Comparison of ENCODE assay signal across 9 cellular contexts in the genomic region with DNA sequence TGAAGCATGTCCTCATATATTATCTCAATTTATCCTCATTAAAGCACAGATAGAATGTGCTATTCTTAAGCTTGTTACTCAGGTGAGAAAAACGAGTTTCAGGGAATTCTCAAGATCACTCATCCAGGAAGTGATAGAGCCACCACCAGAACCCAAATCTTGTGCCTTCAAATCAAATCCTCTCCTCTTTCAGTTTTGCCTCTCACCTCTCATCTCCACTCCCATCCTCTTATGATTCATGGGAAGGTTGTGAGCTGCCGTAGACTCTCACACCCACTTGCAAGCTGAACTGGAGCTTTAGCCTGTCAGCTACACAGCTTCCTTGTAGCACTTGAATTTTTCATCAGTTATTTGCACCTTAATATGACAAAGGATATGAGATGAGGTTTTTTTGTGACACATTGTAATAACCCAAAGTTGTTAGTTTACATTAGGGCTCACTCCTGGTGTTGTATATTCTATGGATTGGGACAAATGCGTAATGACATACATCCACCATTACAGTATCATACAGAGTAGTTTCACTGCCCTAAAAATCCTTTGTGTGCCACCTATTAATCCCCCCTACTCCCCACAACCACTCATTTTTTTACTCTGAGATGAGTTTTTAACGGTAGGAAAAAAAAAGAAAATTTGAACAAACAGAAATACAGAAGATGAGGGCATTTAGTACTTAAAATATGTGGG. TPM values are rescaled to one million over a fixed set of nuclear protein-coding genes. Genes with fewer than 3 reads are reported as not detected.
DNase-seq lines count a peak whose midpoint lies in the region; ATAC-seq, FAIRE-seq and TF ChIP-seq lines count a peak whose summit lies in the region.
"Had no signal": no experiment of that assay in that cellular context is flagged by ENCODE, and none has a peak within 500 bp of the region (broad histone marks: within the 10 kb centered on the region; RNA-seq: fewer than 3 reads in every experiment).

No MANE protein-coding gene starts in this region.

- H3K36me3 ChIP-seq in OCI-LY3 (replicated peaks; ENCODE audit: low read depth, low read length) (no peaks in the 10 kb centered on the region), K562 (ENCODE audit: control insufficient read depth, insufficient read depth, low read length) (no peaks in the 10 kb centered on the region; the same call in 2 of the 3 replicates)

- no peaks in the 10 kb centered on the region for H3K27me3 Mint-ChIP-seq in stimulated activated naive CD8-positive, alpha-beta T cell treated with anti-CD3 and anti-CD28 coated beads, Interleukin-15, amount 100 ng/mL, for 72 hours

- H3K9ac ChIP-seq in OCI-LY3 (ENCODE audit: low read length) (no peak overlapping the region), K562 (ENCODE audit: insufficient read depth in 1 of 2, low read depth in 2 of 2, low read length in 2 of 2) (no peak overlapping the region)

- CTCF ChIA-PET in K562 (lab: Yijun Ruan, JAX; ENCODE audit: low intra/inter-chr PET ratio) = no interaction called here

- ATAC-seq in K562 = no peak
- peak; percentile 74 for ATAC-seq in stimulated activated naive CD8-positive, alpha-beta T cell treated with anti-CD3 and anti-CD28 coated beads, Interleukin-15, amount 100 ng/mL, for 72 hours
- no peak for ATAC-seq in GM19455 (IDR thresholded peaks at IDR 0.05; ENCODE audit: unreplicated experiment)
- no peak for ATAC-seq in GM19467 (IDR thresholded peaks at IDR 0.05; ENCODE audit: unreplicated experiment)

- H3K79me2 ChIP-seq in OCI-LY3 (ENCODE audit: low read length) = no peaks in the 10 kb centered on the region
- no peaks in the 10 kb centered on the region for H3K79me2 ChIP-seq in K562 (ENCODE audit: control insufficient read depth, insufficient read depth, low read length)

- H3K4me1 ChIP-seq in OCI-LY3 (ENCODE audit: low read length) = peaks cover 27% of the 10 kb centered on the region
- peaks cover 0 to 20% of the 10 kb centered on the region in 2 experiments for H3K4me1 ChIP-seq in K562 (replicated peaks in 1 of 2; ENCODE audit: control insufficient read depth in 2 of 2, insufficient read depth in 2 of 2, low read length in 2 of 2)

- intact Hi-C loops in K562 (cut with micrococcal nuclease) = no loop called here

- H3K9me3 Mint-ChIP-seq in stimulated activated naive CD8-positive, alpha-beta T cell treated with anti-CD3 and anti-CD28 coated beads, Interleukin-15, amount 100 ng/mL, for 72 hours = no peaks in the 10 kb centered on the region

- H3K4me2 ChIP-seq in OCI-LY3 (ENCODE audit: low read length) (peak overlapping the region; percentile 81), K562 (ENCODE audit: insufficient read depth, low read length) (no peak overlapping the region)

- no peaks in the 10 kb centered on the region for H3K9me3 ChIP-seq in OCI-LY3 (ENCODE audit: insufficient read depth, low read length)
- H3K9me3 ChIP-seq in K562 (replicated peaks; ENCODE audit: control insufficient read depth, insufficient read depth, low read depth, low read length) = no peaks in the 10 kb centered on the region

- H3K4me3 ChIP-seq in OCI-LY3 (ENCODE audit: low read length) (0 out of 2 replicates have a peak overlapping the region, but pooled peaks have one; percentile 5), K562 (no peak overlapping the region)

- DNase-seq in activated gamma-delta T cell treated with anti-CD3 and anti-CD28 coated beads, Interleukin-2, amount 50 U/mL, for 16 hours (ENCODE audit: low read depth) = peak; percentile 37
- DNase-seq in activated gamma-delta T cell treated with Interleukin-2 at 50 U/mL for 16 hours (no peak), K562 (ENCODE audit: extremely low read depth in 1 of 4, low spot score in 3 of 4) (no peak), T1000 (lab: John Stamatoyannopoulos, UW) (no peak)
- DNase-seq in stimulated activated naive CD8-positive, alpha-beta T cell treated with anti-CD3 and anti-CD28 coated beads, Interleukin-15, amount 100 ng/mL, for 72 hours = peak; percentile 56 to 68
- DNase-seq: posterior cingulate gyrus had no signal

- peak overlapping the region; percentile 76 to 88 for H3K4me3 Mint-ChIP-seq in stimulated activated naive CD8-positive, alpha-beta T cell treated with anti-CD3 and anti-CD28 coated beads, Interleukin-15, amount 100 ng/mL, for 72 hours

- H2AFZ ChIP-seq in OCI-LY3 (ENCODE audit: low read depth, low read length) (no peak overlapping the region), K562 (ENCODE audit: low read depth, low read length) (peak overlapping the region; percentile 50; the same call in 1 of the 2 replicates)

- no peak overlapping the region for H3K27ac ChIP-seq in OCI-LY3 (ENCODE audit: low read length)
- no peak overlapping the region for H3K27ac ChIP-seq in K562 (ENCODE audit: extremely low read depth, low read depth, low read length)

- FAIRE-seq in K562 (lab: Jason Lieb, UNC) = peak; percentile 23

- H4K20me1 ChIP-seq in OCI-LY3 (ENCODE audit: insufficient read depth, low read length) (no peaks in the 10 kb centered on the region), K562 (replicated peaks; ENCODE audit: control insufficient read depth, insufficient read depth, low read length) (no peaks in the 10 kb centered on the region)

- in situ Hi-C loops in K562 (cut with MboI) = no loop called here

- no TSS peak for BruUV-seq in K562 (replicated peaks; lab: Mats Ljungman, UMichigan)

- peak overlapping the region; percentile 100 for H3K27ac Mint-ChIP-seq in stimulated activated naive CD8-positive, alpha-beta T cell treated with anti-CD3 and anti-CD28 coated beads, Interleukin-15, amount 100 ng/mL, for 72 hours

- H3K4me1 Mint-ChIP-seq in stimulated activated naive CD8-positive, alpha-beta T cell treated with anti-CD3 and anti-CD28 coated beads, Interleukin-15, amount 100 ng/mL, for 72 hours = peaks cover 88% of the 10 kb centered on the region

- H3K27me3 ChIP-seq in OCI-LY3 (ENCODE audit: low read depth, low read length) (peaks cover 60% of the 10 kb centered on the region), K562 (ENCODE audit: control insufficient read depth in 2 of 2, insufficient read depth in 2 of 2, low read length in 2 of 2) (no peaks in the 10 kb centered on the region)

- TF ChIP-seq RAD21 in K562 (CRISPR knock-in tag; conservative IDR thresholded peaks at IDR 0.05 in 1 of 2, IDR thresholded peaks at IDR 0.05 in 1 of 2) = no peak

- no peak for TF ChIP-seq POLR2A in K562 (conservative IDR thresholded peaks at IDR 0.05)

- TF ChIP-seq CTCF in OCI-LY3 (IDR thresholded peaks at IDR 0.05; ENCODE audit: low read depth, low read length) (no peak), K562 (IDR thresholded peaks at IDR 0.05 in 2 of 3, conservative IDR thresholded peaks at IDR 0.05 in 1 of 3; ENCODE audit: insufficient read depth in 2 of 3, low read depth in 1 of 3, low read length in 3 of 3) (no peak)

- TF ChIP-seq EP300 in K562 (IDR thresholded peaks at IDR 0.05; ENCODE audit: low read length) = no peak

- H3K9me1 ChIP-seq in K562 (ENCODE audit: control insufficient read depth, insufficient read depth, low read length) = no peaks in the 10 kb centered on the region

- POLR2A ChIA-PET in K562 (lab: Yijun Ruan, JAX) = no interaction called here

- WGBS in K562 (ENCODE audit: insufficient coverage, low coverage, missing lambda C conversion rate) = 34% methylated on average over 4 of the region's 4 CpGs

RNA-seq across cellular contexts. Expression of a gene that starts 25.7 kb away (rescaled TPM):
- not detected in 2 replicates for total RNA-seq in K562 (2011; cell fraction: chromatin; rRNA removed; ENCODE audit: low replicate concordance)
- not detected in 2 replicates for total RNA-seq in K562 (2011; cell fraction: nucleolus; rRNA removed)
- total RNA-seq in K562 (2011; cell fraction: nucleoplasm; rRNA removed) = not detected in 2 replicates
- total RNA-seq in K562 (2014; rRNA removed) = not detected in 2 replicates
- total RNA-seq in K562 (2014; rRNA removed; fragmentation: Illumina TruSeq; extraction: Trizol) = not detected in 2 replicates
- not detected in 2 replicates for total RNA-seq in K562 (2015; rRNA removed; fragmentation: Illumina TruSeq; extraction: Trizol)
- 0.13 TPM in 1 of 2 replicates, not detected in the other for total RNA-seq in K562 (2021)
- not detected in 2 replicates for polyA plus RNA-seq in K562 (2011; rRNA removed)
- polyA plus RNA-seq in K562 (2011; cell fraction: cytosol; rRNA removed) = not detected in 2 replicates
- polyA plus RNA-seq in K562 (2011; cell fraction: nucleus; rRNA removed) = not detected in 2 replicates
- not detected in 2 replicates for polyA plus RNA-seq in K562 (2012)
- polyA plus RNA-seq in K562 (2014; fragmentation: Illumina TruSeq; extraction: Trizol) = not detected in 2 replicates
- polyA plus RNA-seq in K562 (2014; fragmentation: Nextera tagmentation; extraction: Ambion mirVana) = not detected
- not detected in 2 replicates for polyA plus RNA-seq in K562 (2014; rRNA removed)
- polyA minus RNA-seq in K562 (2011; rRNA and poly(A)+ RNA removed) = not detected in 2 replicates
- not detected in 2 replicates for polyA minus RNA-seq in K562 (2011; cell fraction: cytosol; rRNA and poly(A)+ RNA removed)
- polyA minus RNA-seq in K562 (2011; cell fraction: nucleus; rRNA and poly(A)+ RNA removed) = not detected in 2 replicates

RNA-seq across cellular contexts. Expression of a gene that starts 34.8 kb away (rescaled TPM):
- 103 and 254 TPM in 2 replicates for total RNA-seq in K562 (2011; cell fraction: chromatin; rRNA removed; ENCODE audit: low replicate concordance)
- 74.7 and 99.4 TPM in 2 replicates for total RNA-seq in K562 (2011; cell fraction: nucleolus; rRNA removed)
- 136 and 172 TPM in 2 replicates for total RNA-seq in K562 (2011; cell fraction: nucleoplasm; rRNA removed)
- total RNA-seq in K562 (2014; rRNA removed) (36.8 and 38.5 TPM in 2 replicates), K562 (2014; rRNA removed; fragmentation: Illumina TruSeq; extraction: Trizol) (37.1 and 43.0 TPM in 2 replicates), K562 (2015; rRNA removed; fragmentation: Illumina TruSeq; extraction: Trizol) (28.8 and 29.2 TPM in 2 replicates), K562 (2021) (44.5 and 52.8 TPM in 2 replicates)
- polyA plus RNA-seq in K562 (2011; rRNA removed) (135 and 141 TPM in 2 replicates), K562 (2014; fragmentation: Illumina TruSeq; extraction: Trizol) (68.6 and 75.0 TPM in 2 replicates), K562 (2014; fragmentation: Nextera tagmentation; extraction: Ambion mirVana) (100 to 1,000 TPM in 1 of 2 experiments, 10 to 100 TPM in 1; 75.1 to 113 TPM), K562 (2014; rRNA removed) (60.7 and 69.2 TPM in 2 replicates)
- 67.6 and 189 TPM in 2 replicates for polyA plus RNA-seq in K562 (2011; cell fraction: cytosol; rRNA removed)
- 164 and 248 TPM in 2 replicates for polyA plus RNA-seq in K562 (2011; cell fraction: nucleus; rRNA removed)
- polyA plus RNA-seq in K562 (2012) = 49.7 and 54.0 TPM in 2 replicates
- polyA minus RNA-seq in K562 (2011; rRNA and poly(A)+ RNA removed) = 146 and 154 TPM in 2 replicates
- 54.4 and 65.9 TPM in 2 replicates for polyA minus RNA-seq in K562 (2011; cell fraction: cytosol; rRNA and poly(A)+ RNA removed)
- 65.6 and 113 TPM in 2 replicates for polyA minus RNA-seq in K562 (2011; cell fraction: nucleus; rRNA and poly(A)+ RNA removed)

RNA-seq across cellular contexts. Expression of a gene that starts 35.9 kb away (rescaled TPM):
- 66.8 and 112 TPM in 2 replicates for total RNA-seq in K562 (2011; cell fraction: chromatin; rRNA removed; ENCODE audit: low replicate concordance)
- 37.4 and 46.7 TPM in 2 replicates for total RNA-seq in K562 (2011; cell fraction: nucleolus; rRNA removed)
- total RNA-seq in K562 (2011; cell fraction: nucleoplasm; rRNA removed) = 59.3 and 65.6 TPM in 2 replicates
- total RNA-seq in K562 (2014; rRNA removed) = 42.4 and 43.8 TPM in 2 replicates
- total RNA-seq in K562 (2014; rRNA removed; fragmentation: Illumina TruSeq; extraction: Trizol) = 24.8 and 28.4 TPM in 2 replicates
- total RNA-seq in K562 (2015; rRNA removed; fragmentation: Illumina TruSeq; extraction: Trizol) = 17.7 and 18.9 TPM in 2 replicates
- 28.4 and 31.4 TPM in 2 replicates for total RNA-seq in K562 (2021)
- 76.7 and 82.1 TPM in 2 replicates for polyA plus RNA-seq in K562 (2011; rRNA removed)
- 46.4 and 49.0 TPM in 2 replicates for polyA plus RNA-seq in K562 (2011; cell fraction: cytosol; rRNA removed)
- 122 and 125 TPM in 2 replicates for polyA plus RNA-seq in K562 (2011; cell fraction: nucleus; rRNA removed)
- polyA plus RNA-seq in K562 (2012) = 31.4 and 34.0 TPM in 2 replicates
- polyA plus RNA-seq in K562 (2014; fragmentation: Illumina TruSeq; extraction: Trizol) = 20.7 and 25.7 TPM in 2 replicates
- polyA plus RNA-seq in K562 (2014; fragmentation: Nextera tagmentation; extraction: Ambion mirVana) = 10 to 100 TPM; 14.6 to 17.4 TPM
- polyA plus RNA-seq in K562 (2014; rRNA removed) = 23.0 and 28.6 TPM in 2 replicates
- polyA minus RNA-seq in K562 (2011; rRNA and poly(A)+ RNA removed) = 54.0 and 58.4 TPM in 2 replicates
- polyA minus RNA-seq in K562 (2011; cell fraction: cytosol; rRNA and poly(A)+ RNA removed) = 27.6 and 36.0 TPM in 2 replicates
- polyA minus RNA-seq in K562 (2011; cell fraction: nucleus; rRNA and poly(A)+ RNA removed) = 38.9 and 49.3 TPM in 2 replicates

RNA-seq across cellular contexts. Expression of a gene that starts 60.0 kb away (rescaled TPM):
- total RNA-seq in K562 (2011; cell fraction: chromatin; rRNA removed; ENCODE audit: low replicate concordance) = not detected in 2 replicates
- not detected in 2 replicates for total RNA-seq in K562 (2011; cell fraction: nucleolus; rRNA removed)
- not detected in 2 replicates for total RNA-seq in K562 (2011; cell fraction: nucleoplasm; rRNA removed)
- total RNA-seq in K562 (2014; rRNA removed) = not detected in 2 replicates
- total RNA-seq in K562 (2014; rRNA removed; fragmentation: Illumina TruSeq; extraction: Trizol) = not detected in 2 replicates
- not detected in 2 replicates for total RNA-seq in K562 (2015; rRNA removed; fragmentation: Illumina TruSeq; extraction: Trizol)
- not detected in 2 replicates for total RNA-seq in K562 (2021)
- polyA plus RNA-seq in K562 (2011; rRNA removed) = not detected in 2 replicates
- polyA plus RNA-seq in K562 (2011; cell fraction: cytosol; rRNA removed) = not detected in 2 replicates
- not detected in 2 replicates for polyA plus RNA-seq in K562 (2011; cell fraction: nucleus; rRNA removed)
- polyA plus RNA-seq in K562 (2012) = not detected in 2 replicates
- not detected in 2 replicates for polyA plus RNA-seq in K562 (2014; fragmentation: Illumina TruSeq; extraction: Trizol)
- not detected for polyA plus RNA-seq in K562 (2014; fragmentation: Nextera tagmentation; extraction: Ambion mirVana)
- polyA plus RNA-seq in K562 (2014; rRNA removed) = not detected in 2 replicates
- polyA minus RNA-seq in K562 (2011; rRNA and poly(A)+ RNA removed) = not detected in 2 replicates
- not detected in 2 replicates for polyA minus RNA-seq in K562 (2011; cell fraction: cytosol; rRNA and poly(A)+ RNA removed)
- polyA minus RNA-seq in K562 (2011; cell fraction: nucleus; rRNA and poly(A)+ RNA removed) = not detected in 2 replicates

Comparison
In these comparisons a context has a peak if more than half of its experiments do, and no peak if none do; other contexts are left out.
1. DNase-seq: peak in activated gamma-delta T cell treated with anti-CD3 and anti-CD28 coated beads, Interleukin-2, amount 50 U/mL, for 16 hours (single experiment) and stimulated activated naive CD8-positive, alpha-beta T cell treated with anti-CD3 and anti-CD28 coated beads, Interleukin-15, amount 100 ng/mL, for 72 hours (2 of 2); none in activated gamma-delta T cell treated with Interleukin-2 at 50 U/mL for 16 hours (single experiment), K562 (0 of 4) and T1000 (single experiment).